19 cellular contexts compared by ENCODE assay signal in the genomic region with DNA sequence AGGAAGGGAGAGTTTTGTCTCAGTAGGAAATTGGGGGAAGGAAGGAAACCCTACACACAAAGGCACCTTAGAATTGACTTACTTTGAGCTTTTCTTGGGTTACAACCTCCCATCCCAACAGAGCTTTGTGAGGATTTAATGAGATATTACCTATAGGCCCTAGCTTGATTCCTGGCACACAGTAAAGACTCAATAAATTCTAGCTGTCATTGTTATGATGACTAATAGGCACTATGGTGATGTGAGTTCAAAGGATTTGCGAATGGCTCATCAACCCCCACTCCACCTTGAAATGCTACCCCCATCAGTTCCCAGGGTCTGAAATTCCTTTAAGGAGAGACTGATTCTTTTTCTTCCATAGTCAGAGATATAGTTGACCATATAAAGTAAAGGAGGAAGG.
DNase-seq lines count a peak whose midpoint lies in the region; ATAC-seq, FAIRE-seq and TF ChIP-seq lines count a peak whose summit lies in the region.
"Had no signal": no experiment of that assay in that cellular context is flagged by ENCODE, and none has a peak within 500 bp of the region (broad histone marks: within the 10 kb centered on the region; RNA-seq: fewer than 3 reads in every experiment).

No MANE protein-coding gene starts in this region.

- DNase-seq in activated naive CD8-positive, alpha-beta T cell treated with anti-CD3 and anti-CD28 coated beads for 36 hours: no peak
- DNase-seq in PC-9 (peak in 1 of 2 experiments; percentile 70), endothelial cell of umbilical vein (ENCODE audit: low read depth, low spot score) (peak; percentile 25), Caco-2 (no peak), NCI-H2029 treated with DMSO at 0.1 percent for 48 hours (lab: John Stamatoyannopoulos, UW) (no peak), putamen (ENCODE audit: low spot score) (no peak)
- DNase-seq in stimulated activated naive CD8-positive, alpha-beta T cell treated with anti-CD3 and anti-CD28 coated beads, Interleukin-15, amount 100 ng/mL, for 72 hours: no peak
- DNase-seq: activated CD4-positive, alpha-beta T cell treated with anti-CD3 and anti-CD28 coated beads for 4 hours; activated CD8-positive, alpha-beta memory T cell treated with anti-CD3 and anti-CD28 coated beads, Interleukin-2, amount 50 U/mL, for 48 hours; effector memory CD8-positive, alpha-beta T cell; islet precursor cell; naive B cell; NCI-H69; ovary; stimulated activated CD4-positive, alpha-beta T cell treated with anti-CD3 and anti-CD28 coated beads, Interleukin-2, amount 100 ng/mL, for 48 hours; substantia nigra had no signal

- H3K9me3 Mint-ChIP-seq in activated naive CD8-positive, alpha-beta T cell (ENCODE audit: low read depth): no peaks in the 10 kb centered on the region
- no peaks in the 10 kb centered on the region for H3K9me3 Mint-ChIP-seq in activated naive CD8-positive, alpha-beta T cell treated with anti-CD3 and anti-CD28 coated beads for 36 hours
- no peaks in the 10 kb centered on the region for H3K9me3 Mint-ChIP-seq in stimulated activated naive CD8-positive, alpha-beta T cell treated with anti-CD3 and anti-CD28 coated beads, Interleukin-15, amount 100 ng/mL, for 72 hours
- H3K9me3 Mint-ChIP-seq in Caco-2 (ENCODE audit: unreplicated experiment): no peaks in the 10 kb centered on the region
- H3K9me3 Mint-ChIP-seq: effector memory CD8-positive, alpha-beta T cell; naive B cell had no signal

- no peaks in the 10 kb centered on the region for H3K9me2 ChIP-seq in PC-9 (ENCODE audit: insufficient read depth)

- dilution Hi-C loops in endothelial cell of umbilical vein (cut with MboI; ENCODE audit: extremely low pct_ligation_motif_present, low sequenced_read_pairs): no loop called here

- no peak overlapping the region for H3K4me3 Mint-ChIP-seq in activated naive CD8-positive, alpha-beta T cell
- no peak overlapping the region for H3K4me3 Mint-ChIP-seq in activated naive CD8-positive, alpha-beta T cell treated with anti-CD3 and anti-CD28 coated beads for 36 hours
- no peak overlapping the region for H3K4me3 Mint-ChIP-seq in stimulated activated naive CD8-positive, alpha-beta T cell treated with anti-CD3 and anti-CD28 coated beads, Interleukin-15, amount 100 ng/mL, for 72 hours
- no peak overlapping the region for H3K4me3 Mint-ChIP-seq in Caco-2 (ENCODE audit: unreplicated experiment)
- H3K4me3 Mint-ChIP-seq: effector memory CD8-positive, alpha-beta T cell; naive B cell had no signal

- ATAC-seq in stimulated activated naive CD8-positive, alpha-beta T cell treated with anti-CD3 and anti-CD28 coated beads, Interleukin-15, amount 100 ng/mL, for 72 hours: peak; percentile 59
- ATAC-seq: effector memory CD8-positive, alpha-beta T cell had no signal

- no TSS peak for BruUV-seq in PC-9 (replicated peaks; lab: Mats Ljungman, UMichigan)
- BruUV-seq in endothelial cell of umbilical vein (replicated peaks; lab: Mats Ljungman, UMichigan): no TSS peak
- no TSS peak for BruUV-seq in Caco-2 (replicated peaks; lab: Mats Ljungman, UMichigan)

- TF ChIP-seq POLR2A in endothelial cell of umbilical vein (IDR thresholded peaks at IDR 0.05; ENCODE audit: low read depth, low read length): no peak

- CTCF ChIA-PET in PC-9 (lab: Charles Lee): no interaction called here
- CTCF ChIA-PET in endothelial cell of umbilical vein (lab: Charles Lee): interaction anchor here (0.8 to 2.2 kb wide), 4 partner anchors 19 to 228 kb away, joined by 3 to 11 read pairs (median 3); no protein-coding TSS in a partner anchor
- CTCF ChIA-PET in Caco-2 (lab: Charles Lee): no interaction called here

- peak overlapping the region; percentile 46 for H3K27ac ChIP-seq in PC-9
- H3K27ac ChIP-seq in endothelial cell of umbilical vein (ENCODE audit: insufficient read depth, low read depth, low read length): no peak overlapping the region
- H3K27ac ChIP-seq: ovary had no signal

- peak overlapping the region; percentile 38 for H3K4me2 ChIP-seq in PC-9
- H3K4me2 ChIP-seq in endothelial cell of umbilical vein (ENCODE audit: insufficient read depth, low read length): no peak overlapping the region

- no peaks in the 10 kb centered on the region for H3K27me3 ChIP-seq in PC-9 (ENCODE audit: insufficient read depth, low read depth)
- no peaks in the 10 kb centered on the region for H3K27me3 ChIP-seq in endothelial cell of umbilical vein (ENCODE audit: control insufficient read depth in 2 of 2, insufficient read depth in 2 of 2, low read length in 2 of 2)
- no peaks in the 10 kb centered on the region for H3K27me3 ChIP-seq in Caco-2 (replicated peaks; ENCODE audit: control insufficient read depth, insufficient read depth, low read length)
- H3K27me3 ChIP-seq: ovary had no signal

- H2AFZ ChIP-seq in PC-9: no peak overlapping the region
- H2AFZ ChIP-seq in endothelial cell of umbilical vein (ENCODE audit: low read depth, low read length): no peak overlapping the region

- H3K4me1 ChIP-seq in PC-9 (replicated peaks; ENCODE audit: insufficient read depth): peaks cover 37% of the 10 kb centered on the region
- peaks cover 20% of the 10 kb centered on the region for H3K4me1 ChIP-seq in endothelial cell of umbilical vein (ENCODE audit: control insufficient read depth, extremely low read depth, insufficient read depth, low read length)
- H3K4me1 ChIP-seq in Caco-2: peaks cover 19% of the 10 kb centered on the region

- H3K27ac Mint-ChIP-seq in activated naive CD8-positive, alpha-beta T cell: peak overlapping the region; percentile 17
- H3K27ac Mint-ChIP-seq in activated naive CD8-positive, alpha-beta T cell treated with anti-CD3 and anti-CD28 coated beads for 36 hours: no peak overlapping the region
- no peak overlapping the region for H3K27ac Mint-ChIP-seq in stimulated activated naive CD8-positive, alpha-beta T cell treated with anti-CD3 and anti-CD28 coated beads, Interleukin-15, amount 100 ng/mL, for 72 hours
- H3K27ac Mint-ChIP-seq in Caco-2 (ENCODE audit: unreplicated experiment): no peak overlapping the region
- H3K27ac Mint-ChIP-seq: effector memory CD8-positive, alpha-beta T cell had no signal

- peaks cover 20% of the 10 kb centered on the region for H3K4me1 Mint-ChIP-seq in activated naive CD8-positive, alpha-beta T cell (ENCODE audit: low read depth)
- peaks cover 25% of the 10 kb centered on the region for H3K4me1 Mint-ChIP-seq in activated naive CD8-positive, alpha-beta T cell treated with anti-CD3 and anti-CD28 coated beads for 36 hours
- peaks cover 51% of the 10 kb centered on the region for H3K4me1 Mint-ChIP-seq in stimulated activated naive CD8-positive, alpha-beta T cell treated with anti-CD3 and anti-CD28 coated beads, Interleukin-15, amount 100 ng/mL, for 72 hours
- peaks cover 11% of the 10 kb centered on the region for H3K4me1 Mint-ChIP-seq in Caco-2 (ENCODE audit: low read depth, unreplicated experiment)

- H3K27me3 Mint-ChIP-seq in activated naive CD8-positive, alpha-beta T cell: no peaks in the 10 kb centered on the region
- no peaks in the 10 kb centered on the region for H3K27me3 Mint-ChIP-seq in activated naive CD8-positive, alpha-beta T cell treated with anti-CD3 and anti-CD28 coated beads for 36 hours
- H3K27me3 Mint-ChIP-seq in stimulated activated naive CD8-positive, alpha-beta T cell treated with anti-CD3 and anti-CD28 coated beads, Interleukin-15, amount 100 ng/mL, for 72 hours: peaks cover 13% of the 10 kb centered on the region
- no peaks in the 10 kb centered on the region for H3K27me3 Mint-ChIP-seq in Caco-2 (ENCODE audit: insufficient read depth, unreplicated experiment)
- H3K27me3 Mint-ChIP-seq: effector memory CD8-positive, alpha-beta T cell had no signal

- peak; percentile 69 for FAIRE-seq in endothelial cell of umbilical vein (lab: Jason Lieb, UNC)
- FAIRE-seq: G401.6, GM19239 had no signal

- H4K20me1 ChIP-seq in PC-9 (ENCODE audit: insufficient read depth) (no peaks in the 10 kb centered on the region), endothelial cell of umbilical vein (replicated peaks; ENCODE audit: control insufficient read depth, extremely low read depth, insufficient read depth, low read length) (no peaks in the 10 kb centered on the region)

- H3K9me3 ChIP-seq in PC-9 (ENCODE audit: insufficient read depth, low read depth) (no peaks in the 10 kb centered on the region), endothelial cell of umbilical vein (replicated peaks; ENCODE audit: control insufficient read depth, insufficient read depth, low read length) (no peaks in the 10 kb centered on the region), Caco-2 (no peaks in the 10 kb centered on the region)
- H3K9me3 ChIP-seq: ovary had no signal

- no peaks in the 10 kb centered on the region for H3F3A ChIP-seq in PC-9 (ENCODE audit: insufficient read depth, low read depth)

- H3K36me3 ChIP-seq in PC-9 (ENCODE audit: low read depth) (no peaks in the 10 kb centered on the region), endothelial cell of umbilical vein (ENCODE audit: control insufficient read depth in 2 of 2, extremely low read depth in 1 of 2, insufficient read depth in 2 of 2, low read length in 2 of 2) (no peaks in the 10 kb centered on the region), Caco-2 (ENCODE audit: control insufficient read depth, insufficient read depth, low read length) (no peaks in the 10 kb centered on the region)
- H3K36me3 ChIP-seq: ovary had no signal

- intact Hi-C loops in PC-9 (cut with micrococcal nuclease; ENCODE audit: unreplicated experiment): no loop called here
- intact Hi-C loops in endothelial cell of umbilical vein (cut with micrococcal nuclease): no loop called here
- intact Hi-C loops in Caco-2 (cut with micrococcal nuclease; ENCODE audit: unreplicated experiment): no loop called here

- POLR2A ChIA-PET in PC-9 (lab: Charles Lee; ENCODE audit: unreplicated experiment): no interaction called here
- POLR2A ChIA-PET in endothelial cell of umbilical vein (lab: Charles Lee): no interaction called here
- POLR2A ChIA-PET in Caco-2 (lab: Charles Lee): no interaction called here

- no peaks in the 10 kb centered on the region for H3K36me3 Mint-ChIP-seq in activated naive CD8-positive, alpha-beta T cell
- no peaks in the 10 kb centered on the region for H3K36me3 Mint-ChIP-seq in activated naive CD8-positive, alpha-beta T cell treated with anti-CD3 and anti-CD28 coated beads for 36 hours
- H3K36me3 Mint-ChIP-seq in Caco-2 (ENCODE audit: insufficient read depth, unreplicated experiment): peaks cover 5% of the 10 kb centered on the region
- H3K36me3 Mint-ChIP-seq: naive B cell had no signal

- H3K4me3 ChIP-seq in PC-9: no peak overlapping the region
- H3K4me3 ChIP-seq in endothelial cell of umbilical vein (replicated peaks in 1 of 3; ENCODE audit: insufficient read depth in 1 of 3, low read depth in 1 of 3, low read length in 3 of 3): no peak overlapping the region
- no peak overlapping the region for H3K4me3 ChIP-seq in Caco-2 (ENCODE audit: low read depth, low read length)
- H3K4me3 ChIP-seq: ovary had no signal

- TF ChIP-seq CTCF in PC-9 (conservative IDR thresholded peaks at IDR 0.05): no peak
- TF ChIP-seq CTCF in endothelial cell of umbilical vein (IDR thresholded peaks at IDR 0.05; ENCODE audit: extremely low read depth in 1 of 2, insufficient read depth in 1 of 2, low read depth in 1 of 2, low read length in 2 of 2): no peak
- no peak for TF ChIP-seq CTCF in Caco-2 (IDR thresholded peaks at IDR 0.05; ENCODE audit: insufficient read depth in 1 of 2, low read depth in 1 of 2, low read length in 1 of 2, severe bottlenecking in 1 of 2, unreplicated experiment in 1 of 2)

- H3K79me2 ChIP-seq in PC-9 (ENCODE audit: low read depth) (no peaks in the 10 kb centered on the region), endothelial cell of umbilical vein (ENCODE audit: control insufficient read depth, insufficient read depth, low read length) (no peaks in the 10 kb centered on the region)

- H3K9me1 ChIP-seq in endothelial cell of umbilical vein (replicated peaks; ENCODE audit: control insufficient read depth, extremely low read depth, insufficient read depth, low read length): no peaks in the 10 kb centered on the region

- H3K9ac ChIP-seq in endothelial cell of umbilical vein (replicated peaks; ENCODE audit: extremely low read depth, insufficient read depth, low read length): no peak overlapping the region
